Comparison of ENCODE assay signal across 19 cellular contexts in genomic region chr2:233838251-233838650, GRCh38. TPM values are rescaled to one million over a fixed set of nuclear protein-coding genes. Genes with fewer than 3 reads are reported as not detected.
DNase-seq lines count a peak whose midpoint lies in the region; ATAC-seq and TF ChIP-seq lines count a peak whose summit lies in the region.
"Had no signal": no experiment of that assay in that cellular context is flagged by ENCODE, and none has a peak within 500 bp of the region (broad histone marks: within the 10 kb centered on the region; RNA-seq: fewer than 3 reads in every experiment).

No MANE protein-coding gene starts in this region.

- peaks cover 37% of the 10 kb centered on the region for H3K4me1 Mint-ChIP-seq in activated naive CD8-positive, alpha-beta T cell treated with anti-CD3 and anti-CD28 coated beads, Interleukin-2, amount 10 ng/mL, durations not matched to agents 7 days and 5 days
- peaks cover 5% of the 10 kb centered on the region for H3K4me1 Mint-ChIP-seq in activated naive CD8-positive, alpha-beta T cell treated with anti-CD3 and anti-CD28 coated beads for 36 hours
- H3K4me1 Mint-ChIP-seq in glutamatergic neuron (ENCODE audit: low read depth, unreplicated experiment) (peaks cover 4% of the 10 kb centered on the region), type B pancreatic cell (ENCODE audit: unreplicated experiment) (peaks cover 10% of the 10 kb centered on the region)

- no peaks in the 10 kb centered on the region for H3K9me3 Mint-ChIP-seq in activated naive CD8-positive, alpha-beta T cell treated with anti-CD3 and anti-CD28 coated beads, Interleukin-2, amount 10 ng/mL, durations not matched to agents 7 days and 5 days
- H3K9me3 Mint-ChIP-seq in activated naive CD8-positive, alpha-beta T cell treated with anti-CD3 and anti-CD28 coated beads for 36 hours: peaks cover 2% of the 10 kb centered on the region
- H3K9me3 Mint-ChIP-seq in glutamatergic neuron (ENCODE audit: unreplicated experiment): no peaks in the 10 kb centered on the region
- H3K9me3 Mint-ChIP-seq in type B pancreatic cell: no peaks in the 10 kb centered on the region

- no peaks in the 10 kb centered on the region for H3K27me3 Mint-ChIP-seq in activated naive CD8-positive, alpha-beta T cell treated with anti-CD3 and anti-CD28 coated beads, Interleukin-2, amount 10 ng/mL, durations not matched to agents 7 days and 5 days
- H3K27me3 Mint-ChIP-seq in activated naive CD8-positive, alpha-beta T cell treated with anti-CD3 and anti-CD28 coated beads for 36 hours: no peaks in the 10 kb centered on the region
- peaks cover 5% of the 10 kb centered on the region for H3K27me3 Mint-ChIP-seq in glutamatergic neuron (ENCODE audit: unreplicated experiment)
- H3K27me3 Mint-ChIP-seq in type B pancreatic cell: no peaks in the 10 kb centered on the region

- H3K27me3 ChIP-seq in Peyer's patch: no peaks in the 10 kb centered on the region

- no peaks in the 10 kb centered on the region for H3K9me3 ChIP-seq in Peyer's patch

- H3K4me1 ChIP-seq in Peyer's patch: peaks cover 0 to 1% (median 0%) of the 10 kb centered on the region in 4 donors

- peak overlapping the region; percentile 52 for H3K27ac Mint-ChIP-seq in activated naive CD8-positive, alpha-beta T cell treated with anti-CD3 and anti-CD28 coated beads, Interleukin-2, amount 10 ng/mL, durations not matched to agents 7 days and 5 days
- no peak overlapping the region for H3K27ac Mint-ChIP-seq in activated naive CD8-positive, alpha-beta T cell treated with anti-CD3 and anti-CD28 coated beads for 36 hours
- H3K27ac Mint-ChIP-seq in glutamatergic neuron (ENCODE audit: unreplicated experiment) (peak overlapping the region; percentile 8), type B pancreatic cell (peak overlapping the region; percentile 1)

- H3K4me3 Mint-ChIP-seq in activated naive CD8-positive, alpha-beta T cell treated with anti-CD3 and anti-CD28 coated beads, Interleukin-2, amount 10 ng/mL, durations not matched to agents 7 days and 5 days: no peak overlapping the region
- H3K4me3 Mint-ChIP-seq in activated naive CD8-positive, alpha-beta T cell treated with anti-CD3 and anti-CD28 coated beads for 36 hours: no peak overlapping the region
- no peak overlapping the region for H3K4me3 Mint-ChIP-seq in glutamatergic neuron (ENCODE audit: unreplicated experiment)
- no peak overlapping the region for H3K4me3 Mint-ChIP-seq in type B pancreatic cell

- H3K4me3 ChIP-seq in Peyer's patch: no peak overlapping the region

- no peaks in the 10 kb centered on the region for H3K36me3 ChIP-seq in Peyer's patch

- no peak for TF ChIP-seq CTCF in Peyer's patch (IDR thresholded peaks at IDR 0.05)
- no peak for TF ChIP-seq CTCF in glutamatergic neuron (IDR thresholded peaks at IDR 0.05; ENCODE audit: partially characterized antibody, unreplicated experiment)
- TF ChIP-seq CTCF in type B pancreatic cell (conservative IDR thresholded peaks at IDR 0.05): no peak

- no peak for ATAC-seq in activated naive CD8-positive, alpha-beta T cell treated with anti-CD3 and anti-CD28 coated beads, Interleukin-2, amount 10 ng/mL, durations not matched to agents 7 days and 5 days (ENCODE audit: low read depth)
- ATAC-seq: activated CD4-positive, CD25-positive, alpha-beta regulatory T cell treated with anti-CD3 and anti-CD28 coated beads, Interleukin-2, amount 50 U/mL, for 24 hours; esophagus mucosa; HCT116; left ventricle myocardium superior had no signal

- H3K36me3 Mint-ChIP-seq in activated naive CD8-positive, alpha-beta T cell treated with anti-CD3 and anti-CD28 coated beads, Interleukin-2, amount 10 ng/mL, durations not matched to agents 7 days and 5 days: peaks cover 67% of the 10 kb centered on the region
- H3K36me3 Mint-ChIP-seq in activated naive CD8-positive, alpha-beta T cell treated with anti-CD3 and anti-CD28 coated beads for 36 hours: peaks cover 74% of the 10 kb centered on the region
- H3K36me3 Mint-ChIP-seq in glutamatergic neuron (ENCODE audit: unreplicated experiment) (no peaks in the 10 kb centered on the region), type B pancreatic cell (peaks cover 33% of the 10 kb centered on the region)

- H3K27ac ChIP-seq in Peyer's patch: no peak overlapping the region
- H3K27ac ChIP-seq: HL-60 had no signal

- TF ChIP-seq POLR2A in Peyer's patch (IDR thresholded peaks at IDR 0.05): no peak

- DNase-seq in activated naive CD8-positive, alpha-beta T cell treated with anti-CD3 and anti-CD28 coated beads, Interleukin-2, amount 10 ng/mL, durations not matched to agents 7 days and 5 days: peak; percentile 17
- DNase-seq in activated naive CD8-positive, alpha-beta T cell treated with anti-CD3 and anti-CD28 coated beads for 36 hours: no peak
- DNase-seq in Peyer's patch: peak in 2 of 3 donors; percentile 5 to 22
- DNase-seq in glutamatergic neuron: no peak
- peak; percentile 39 for DNase-seq in type B pancreatic cell (ENCODE audit: extremely low spot score, unreplicated experiment)
- DNase-seq in NCI-H82 treated with DMSO at 0.1 percent for 48 hours (lab: John Stamatoyannopoulos, UW; ENCODE audit: unreplicated experiment): no peak
- no peak for DNase-seq in stimulated activated CD4-positive, alpha-beta T cell treated with anti-CD3 and anti-CD28 coated beads, Interleukin-1b, Interleukin-23, amount 100 ng/mL, for 48 hours
- no peak for DNase-seq in GDM1 (lab: John Stamatoyannopoulos, UW)
- DNase-seq: KBM-7, left ventricle myocardium superior, MV-4-11, NCI-H2029 treated with DMSO at 0.1 percent for 48 hours, NCI-H524, SHP77, T1000 had no signal

- POLR2A ChIA-PET in activated naive CD8-positive, alpha-beta T cell treated with anti-CD3 and anti-CD28 coated beads, Interleukin-2, amount 10 ng/mL, durations not matched to agents 7 days and 5 days (lab: Charles Lee): no interaction called here

RNA-seq across cellular contexts. Expression of gene HJURP, which starts 16.1 kb away (rescaled TPM):
- total RNA-seq in activated naive CD8-positive, alpha-beta T cell treated with anti-CD3 and anti-CD28 coated beads, Interleukin-2, amount 10 ng/mL, durations not matched to agents 7 days and 5 days: 100 to 1,000 TPM; 100 to 109 TPM
- 10 to 100 TPM; 68.4 to 78.1 TPM for total RNA-seq in activated naive CD8-positive, alpha-beta T cell treated with anti-CD3 and anti-CD28 coated beads for 36 hours
- total RNA-seq in Peyer's patch (10 to 100 TPM in 1 of 4 donors, 1 to 10 TPM in 3; 2.1 to 10.7 (median 6.1) TPM), glutamatergic neuron (ENCODE audit: unreplicated experiment) (6.9 TPM), type B pancreatic cell (ENCODE audit: low replicate concordance) (16.7 and 42.1 TPM in 2 replicates)

Comparison
In these comparisons a context has a peak if more than half of its experiments do, and no peak if none do; other contexts are left out.
1. DNase-seq: peak in activated naive CD8-positive, alpha-beta T cell treated with anti-CD3 and anti-CD28 coated beads, Interleukin-2, amount 10 ng/mL, durations not matched to agents 7 days and 5 days (single experiment), Peyer's patch (2 of 3) and type B pancreatic cell (single experiment); none in activated naive CD8-positive, alpha-beta T cell treated with anti-CD3 and anti-CD28 coated beads for 36 hours (single experiment), glutamatergic neuron (single experiment), NCI-H82 treated with DMSO at 0.1 percent for 48 hours (single experiment), stimulated activated CD4-positive, alpha-beta T cell treated with anti-CD3 and anti-CD28 coated beads, Interleukin-1b, Interleukin-23, amount 100 ng/mL, for 48 hours (single experiment) and GDM1 (single experiment).